9 cellular contexts compared by ENCODE assay signal in genomic region chr1:110875216-110875731, GRCh38. TPM values are rescaled to one million over a fixed set of nuclear protein-coding genes. Genes with fewer than 3 reads are reported as not detected.
DNase-seq lines count a peak whose midpoint lies in the region; ATAC-seq and TF ChIP-seq lines count a peak whose summit lies in the region.
"Had no signal": no experiment of that assay in that cellular context is flagged by ENCODE, and none has a peak within 500 bp of the region (broad histone marks: within the 10 kb centered on the region; RNA-seq: fewer than 3 reads in every experiment).

No MANE protein-coding gene starts in this region.

- intact Hi-C loops in psoas muscle (cut with DNase I): loop anchor here in 1 of 2 donors (10.0 kb wide), 1 partner anchor 1280 kb away; no protein-coding TSS in a partner anchor

- H3K4me3 ChIP-seq in GM12864 (ENCODE audit: low read depth, low read length): peak overlapping the region; percentile 64
- H3K4me3 ChIP-seq in psoas muscle: peak overlapping the region; percentile 49
- H3K4me3 ChIP-seq: cardiac muscle cell had no signal

- no peaks in the 10 kb centered on the region for H3K4me1 ChIP-seq in psoas muscle

- no peaks in the 10 kb centered on the region for H3K9me3 ChIP-seq in psoas muscle

- DNase-seq in GM12864 (ENCODE audit: low read depth) (peak; percentile 70), MV-4-11 (lab: John Stamatoyannopoulos, UW) (peak; percentile 81), psoas muscle (no peak), cerebellar cortex (ENCODE audit: low spot score) (no peak), hippocampal formation (lab: John Stamatoyannopoulos, UW) (no peak), NCI-H526 treated with DMSO at 0.1 percent for 48 hours (lab: John Stamatoyannopoulos, UW) (no peak)
- peak; percentile 48 for DNase-seq in activated naive CD4-positive, alpha-beta T cell treated with Interleukin-2 at 50 U/mL for 16 hours

- no peaks in the 10 kb centered on the region for H3K36me3 ChIP-seq in psoas muscle (ENCODE audit: insufficient read depth in 1 of 2, low read depth in 1 of 2)
- H3K36me3 ChIP-seq: cardiac muscle cell had no signal

- no peaks in the 10 kb centered on the region for H3K27me3 ChIP-seq in psoas muscle (ENCODE audit: insufficient read depth in 3 of 3, low read length in 2 of 3)
- H3K27me3 ChIP-seq: cardiac muscle cell had no signal

- no peak overlapping the region for H3K27ac ChIP-seq in psoas muscle
- H3K27ac ChIP-seq: cardiac muscle cell had no signal

- 57 to 66% (median 60%) methylated on average over 3 of the region's 3 CpGs for WGBS in psoas muscle, 3 donors

- TF ChIP-seq CTCF in GM12864 (IDR thresholded peaks at IDR 0.05; ENCODE audit: low read depth, low read length, missing control alignments) (no peak), psoas muscle (IDR thresholded peaks at IDR 0.05) (no peak)

- ATAC-seq in GM21528 (IDR thresholded peaks at IDR 0.05; ENCODE audit: low FRiP score, unreplicated experiment) (peak; percentile 41), psoas muscle (peak in 1 of 4 donors; percentile 27)

RNA-seq across cellular contexts. Expression of gene CD53, which starts 2.3 kb away (rescaled TPM):
- 10 to 100 TPM in 1 of 4 donors, 1 to 10 TPM in 3; 4.4 to 10.2 (median 6.4) TPM for total RNA-seq in psoas muscle
- 1 to 10 TPM; 1.5 to 6.5 (median 2.1) TPM for polyA plus RNA-seq in psoas muscle
- total RNA-seq: cardiac muscle cell had no signal
- polyA plus RNA-seq: cardiac muscle cell had no signal

Comparison
In these comparisons a context has a peak if more than half of its experiments do, and no peak if none do; other contexts are left out.
1. DNase-seq: peak in GM12864 (single experiment), MV-4-11 (single experiment) and activated naive CD4-positive, alpha-beta T cell treated with Interleukin-2 at 50 U/mL for 16 hours (single experiment); none in psoas muscle (0 of 2), cerebellar cortex (single experiment), hippocampal formation (0 of 2) and NCI-H526 treated with DMSO at 0.1 percent for 48 hours (single experiment).